In genomic region chr3:50254577-50255250, GRCh38 we compare ENCODE assay signal across 8 cellular contexts. TPM values are rescaled to one million over a fixed set of nuclear protein-coding genes. Genes with fewer than 3 reads are reported as not detected.
DNase-seq lines count a peak whose midpoint lies in the region; ATAC-seq and TF ChIP-seq lines count a peak whose summit lies in the region.

No MANE protein-coding gene starts in this region.

- no peak for TF ChIP-seq CTCF in vagina (IDR thresholded peaks at IDR 0.05)

- H3K27me3 ChIP-seq in mesenchymal stem cell (ENCODE audit: control insufficient read depth in 1 of 2, insufficient read depth in 1 of 2, low read length in 2 of 2) = no peaks in the 10 kb centered on the region
- no peaks in the 10 kb centered on the region for H3K27me3 ChIP-seq in vagina

- DNase-seq in activated naive CD4-positive, alpha-beta T cell treated with anti-CD3 and anti-CD28 coated beads, Interleukin-2, amount 10 ng/mL, durations not matched to agents 7 days and 5 days = no peak
- DNase-seq in activated naive CD4-positive, alpha-beta T cell treated with Interleukin-2 at 50 U/mL for 16 hours = no peak
- DNase-seq in dermis microvascular lymphatic vessel endothelial cell (ENCODE audit: low read depth in 2 of 2) (peak; percentile 86 to 94), mesenchymal stem cell (no peak), vagina (ENCODE audit: extremely low spot score in 2 of 2) (no peak), glomerular visceral epithelial cell (ENCODE audit: extremely low spot score) (no peak), LoVo (ENCODE audit: low spot score) (no peak)

- no peak overlapping the region for H3K4me3 Mint-ChIP-seq in activated naive CD4-positive, alpha-beta T cell treated with anti-CD3 and anti-CD28 coated beads, Interleukin-2, amount 10 ng/mL, durations not matched to agents 7 days and 5 days

- H3K27ac Mint-ChIP-seq in activated naive CD4-positive, alpha-beta T cell treated with anti-CD3 and anti-CD28 coated beads, Interleukin-2, amount 10 ng/mL, durations not matched to agents 7 days and 5 days = peak overlapping the region; percentile 19

- peaks cover 52% of the 10 kb centered on the region for H3K36me3 Mint-ChIP-seq in activated naive CD4-positive, alpha-beta T cell treated with anti-CD3 and anti-CD28 coated beads, Interleukin-2, amount 10 ng/mL, durations not matched to agents 7 days and 5 days

- ATAC-seq in GM19463 (IDR thresholded peaks at IDR 0.05; ENCODE audit: unreplicated experiment) = no peak

- H3K4me1 ChIP-seq in mesenchymal stem cell (ENCODE audit: control insufficient read depth, insufficient read depth, low read depth, low read length) (peaks cover 51% of the 10 kb centered on the region), vagina (peaks cover 67% of the 10 kb centered on the region)

- no peak overlapping the region for H3K14ac ChIP-seq in mesenchymal stem cell (ENCODE audit: low read length in 2 of 2)

- no peak overlapping the region for H3K4me3 ChIP-seq in mesenchymal stem cell (ENCODE audit: insufficient read depth in 1 of 2, low read depth in 1 of 2, low read length in 2 of 2)
- no peak overlapping the region for H3K4me3 ChIP-seq in vagina

- H3K27ac ChIP-seq in mesenchymal stem cell (ENCODE audit: low read length, poor library complexity, severe bottlenecking) = peak overlapping the region; percentile 36
- peak overlapping the region; percentile 75 for H3K27ac ChIP-seq in vagina

- no peaks in the 10 kb centered on the region for H3K9me3 Mint-ChIP-seq in activated naive CD4-positive, alpha-beta T cell treated with anti-CD3 and anti-CD28 coated beads, Interleukin-2, amount 10 ng/mL, durations not matched to agents 7 days and 5 days

- peak overlapping the region; percentile 27 for H2AK5ac ChIP-seq in mesenchymal stem cell (ENCODE audit: low read length, severe bottlenecking)

- H2BK12ac ChIP-seq in mesenchymal stem cell (ENCODE audit: low read length in 2 of 2) = no peak overlapping the region

- peaks cover 17% of the 10 kb centered on the region for H3K79me1 ChIP-seq in mesenchymal stem cell (replicated peaks; ENCODE audit: low read length, poor library complexity, severe bottlenecking)

- H3K4me2 ChIP-seq in mesenchymal stem cell (ENCODE audit: low read length, poor library complexity, severe bottlenecking) = no peak overlapping the region

- no peak overlapping the region for H3K23ac ChIP-seq in mesenchymal stem cell (ENCODE audit: low read length in 2 of 2)

- H2BK15ac ChIP-seq in mesenchymal stem cell (ENCODE audit: low read depth, poor library complexity, severe bottlenecking) = no peak overlapping the region

- no peak overlapping the region for H3K18ac ChIP-seq in mesenchymal stem cell (ENCODE audit: low read depth in 1 of 2, low read length in 2 of 2)

- CTCF ChIA-PET in activated naive CD4-positive, alpha-beta T cell treated with anti-CD3 and anti-CD28 coated beads, Interleukin-2, amount 10 ng/mL, durations not matched to agents 7 days and 5 days (lab: Charles Lee) = interaction anchor here (0.6 to 3.1 kb wide), 5 partner anchors 8 to 28 kb away, joined by 3 to 20 read pairs (median 4); no protein-coding TSS in a partner anchor

- H3K9me3 ChIP-seq in mesenchymal stem cell (ENCODE audit: control insufficient read depth, low read length) (no peaks in the 10 kb centered on the region), vagina (no peaks in the 10 kb centered on the region)

- H2AFZ ChIP-seq in mesenchymal stem cell (ENCODE audit: low read depth, low read length) = no peak overlapping the region

- no peak overlapping the region for H2BK120ac ChIP-seq in mesenchymal stem cell (ENCODE audit: low read depth, low read length)

- peak overlapping the region; percentile 38 for H3K9ac ChIP-seq in mesenchymal stem cell (ENCODE audit: low read length)

- 71% methylated on average over 8 of the region's 8 CpGs for WGBS in mesenchymal stem cell

- H4K8ac ChIP-seq in mesenchymal stem cell (ENCODE audit: low read length) = no peak overlapping the region

- H4K91ac ChIP-seq in mesenchymal stem cell (ENCODE audit: low read length) = no peak overlapping the region

- H2BK5ac ChIP-seq in mesenchymal stem cell (ENCODE audit: low read depth, low read length, poor library complexity, severe bottlenecking) = no peak overlapping the region

- H3K4me1 Mint-ChIP-seq in activated naive CD4-positive, alpha-beta T cell treated with anti-CD3 and anti-CD28 coated beads, Interleukin-2, amount 10 ng/mL, durations not matched to agents 7 days and 5 days = peaks cover 15% of the 10 kb centered on the region

- no peaks in the 10 kb centered on the region for H3K27me3 Mint-ChIP-seq in activated naive CD4-positive, alpha-beta T cell treated with anti-CD3 and anti-CD28 coated beads, Interleukin-2, amount 10 ng/mL, durations not matched to agents 7 days and 5 days

- no peak for TF ChIP-seq POLR2A in vagina (IDR thresholded peaks at IDR 0.05)

- H3K4ac ChIP-seq in mesenchymal stem cell (ENCODE audit: low read depth in 1 of 2, low read length in 2 of 2) = no peak overlapping the region

- H3K36me3 ChIP-seq in mesenchymal stem cell (ENCODE audit: control insufficient read depth in 1 of 2, insufficient read depth in 2 of 2, low read depth in 1 of 2, low read length in 2 of 2) (peaks cover 83 to 93% of the 10 kb centered on the region in 2 experiments), vagina (peaks cover 0 to 38% of the 10 kb centered on the region in 2 donors)

- intact Hi-C loops in vagina (cut with DNase I) = loop anchor here (5.0 kb wide), 1 partner anchor 68 kb away; the partner anchor contains the start of gene HYAL2

RNA-seq across cellular contexts. Expression of gene SEMA3B, which starts 14.2 kb away (rescaled TPM):
- total RNA-seq in dermis microvascular lymphatic vessel endothelial cell (0.26 and 0.51 TPM in 2 replicates), vagina (32.9 TPM)
- polyA plus RNA-seq in mesenchymal stem cell (2013, experiment 1 of 2) = 4.7 TPM
- polyA plus RNA-seq in mesenchymal stem cell (2013, experiment 2 of 2) = 4.8 TPM

RNA-seq across cellular contexts. Expression of gene GNAI2, which starts 18.7 kb away (rescaled TPM):
- 390 and 560 TPM in 2 replicates for total RNA-seq in dermis microvascular lymphatic vessel endothelial cell
- 474 TPM for polyA plus RNA-seq in mesenchymal stem cell (2013, experiment 1 of 2)
- 480 TPM for polyA plus RNA-seq in mesenchymal stem cell (2013, experiment 2 of 2)
- total RNA-seq in vagina = 244 TPM

RNA-seq across cellular contexts. Expression of gene LSMEM2, which starts 24.2 kb away (rescaled TPM):
- total RNA-seq in dermis microvascular lymphatic vessel endothelial cell = not detected in 2 replicates
- not detected for polyA plus RNA-seq in mesenchymal stem cell (2013, experiment 1 of 2)
- not detected for polyA plus RNA-seq in mesenchymal stem cell (2013, experiment 2 of 2)
- total RNA-seq in vagina = not detected

RNA-seq across cellular contexts. Expression of gene IFRD2, which starts 37.5 kb away (rescaled TPM):
- total RNA-seq in dermis microvascular lymphatic vessel endothelial cell = 117 and 130 TPM in 2 replicates
- polyA plus RNA-seq in mesenchymal stem cell (2013, experiment 1 of 2) = 24.4 TPM
- polyA plus RNA-seq in mesenchymal stem cell (2013, experiment 2 of 2) = 23.2 TPM
- 37.3 TPM for total RNA-seq in vagina

RNA-seq across cellular contexts. Expression of gene HYAL3, which starts 44.5 kb away (rescaled TPM):
- total RNA-seq in dermis microvascular lymphatic vessel endothelial cell = 17.5 and 23.6 TPM in 2 replicates
- polyA plus RNA-seq in mesenchymal stem cell (2013, experiment 1 of 2) = 4.2 TPM
- polyA plus RNA-seq in mesenchymal stem cell (2013, experiment 2 of 2) = 4.2 TPM
- total RNA-seq in vagina = 8.1 TPM

Comparison
In these comparisons a context has a peak if more than half of its experiments do, and no peak if none do; other contexts are left out.
1. DNase-seq: peak in dermis microvascular lymphatic vessel endothelial cell (2 of 2); none in activated naive CD4-positive, alpha-beta T cell treated with anti-CD3 and anti-CD28 coated beads, Interleukin-2, amount 10 ng/mL, durations not matched to agents 7 days and 5 days (single experiment), activated naive CD4-positive, alpha-beta T cell treated with Interleukin-2 at 50 U/mL for 16 hours (single experiment), mesenchymal stem cell (single experiment), vagina (0 of 2), glomerular visceral epithelial cell (single experiment) and LoVo (single experiment).
2. RNA of gene SEMA3B, which starts 14.2 kb away (total RNA-seq): 32.9 TPM in vagina (single experiment); 0.26 to 0.51 TPM in dermis microvascular lymphatic vessel endothelial cell; every median in the first group is over 10 times any median in the second.